ENCODE assay signal across 2 cellular contexts in genomic region chr4:54005475-54005874, GRCh38.
TF ChIP-seq lines count a peak whose summit lies in the region.

No MANE protein-coding gene starts in this region.

TF ChIP-seq in SK-N-SH treated with all-trans-retinoic acid at 6 μM for 48 hours, 23 proteins besides CTCF, POLR2A, EP300 and RAD21 (continued from another document):
- no peak for TF ChIP-seq CSRNP3 (CRISPR knock-in tag; IDR thresholded peaks at IDR 0.05)
- TF ChIP-seq GLIS3 (CRISPR knock-in tag; IDR thresholded peaks at IDR 0.05), result no peak
- TF ChIP-seq POU6F1 (CRISPR knock-in tag; IDR thresholded peaks at IDR 0.05; ENCODE audit: borderline replicate concordance, low read depth), result no peak
- no peak for TF ChIP-seq CSDC2 (CRISPR knock-in tag; IDR thresholded peaks at IDR 0.05)
- TF ChIP-seq TOX (CRISPR knock-in tag; IDR thresholded peaks at IDR 0.05; ENCODE audit: borderline replicate concordance), result no peak
- TF ChIP-seq BACH2 (CRISPR knock-in tag; IDR thresholded peaks at IDR 0.05; ENCODE audit: borderline replicate concordance), result no peak
- no peak for TF ChIP-seq PATZ1 (CRISPR knock-in tag; IDR thresholded peaks at IDR 0.05; ENCODE audit: borderline replicate concordance)
- TF ChIP-seq RARB (CRISPR knock-in tag; IDR thresholded peaks at IDR 0.05), result no peak
- TF ChIP-seq ARNTL (CRISPR knock-in tag; IDR thresholded peaks at IDR 0.05; ENCODE audit: borderline replicate concordance, low read depth), result no peak
- TF ChIP-seq ZNF565 (CRISPR knock-in tag; conservative IDR thresholded peaks at IDR 0.05; ENCODE audit: low read depth), result no peak
- no peak for TF ChIP-seq ZC3H10 (CRISPR knock-in tag; IDR thresholded peaks at IDR 0.05)
- TF ChIP-seq ZFP3 (CRISPR knock-in tag; IDR thresholded peaks at IDR 0.05), result no peak
- no peak for TF ChIP-seq ZFP30 (CRISPR knock-in tag; IDR thresholded peaks at IDR 0.05)
- no peak for TF ChIP-seq ISL1 (CRISPR knock-in tag; IDR thresholded peaks at IDR 0.05)

TF ChIP-seq in GM23338, 12 proteins besides CTCF, POLR2A, EP300 and RAD21 (continued from another document):
- no peak for TF ChIP-seq ETS1 (IDR thresholded peaks at IDR 0.05)
- no peak for TF ChIP-seq ZNF114 (CRISPR knock-in tag; IDR thresholded peaks at IDR 0.05)
- no peak for TF ChIP-seq ZNF331 (CRISPR knock-in tag; IDR thresholded peaks at IDR 0.05; ENCODE audit: low read depth)
- TF ChIP-seq CREB1 (CRISPR knock-in tag; IDR thresholded peaks at IDR 0.05; ENCODE audit: low read depth), result no peak
- no peak for TF ChIP-seq EZH2phosphoT487 (IDR thresholded peaks at IDR 0.05; ENCODE audit: unreplicated experiment)
